ENCODE assay signal across 30 cellular contexts in genomic region chr3:170790591-170790990, GRCh38.
"Had no signal": no experiment of that assay in that cellular context is flagged by ENCODE, and none has a peak within 500 bp of the region (broad histone marks: within the 10 kb centered on the region; RNA-seq: fewer than 3 reads in every experiment).

No MANE protein-coding gene starts in this region.

- H3K9me3 Mint-ChIP-seq: activated B cell treated with CpG ODN at 0.5 μM for 24 hours; activated CD4-positive, alpha-beta memory T cell treated with anti-CD3 and anti-CD28 coated beads for 36 hours; activated naive CD4-positive, alpha-beta T cell treated with anti-CD3 and anti-CD28 coated beads for 36 hours; activated naive CD4-positive, alpha-beta T cell treated with anti-CD3 and anti-CD28 coated beads, Interleukin-2, amount 50 U/mL, for 24 hours; activated naive CD8-positive, alpha-beta T cell treated with anti-CD3 and anti-CD28 coated beads for 36 hours; activated naive CD8-positive, alpha-beta T cell treated with anti-CD3 and anti-CD28 coated beads, Interleukin-2, amount 50 U/mL, for 24 hours; activated T-helper 1 cell treated with anti-CD3 and anti-CD28 coated beads, Interleukin-12 subunit alpha, Interleukin-12 subunit beta, Interleukin-2, Interleukin-4 antibody, amounts not matched to agents 30 ng/mL and 10 ng/mL and 1 ng/mL, durations not matched to agents 14 hours and 24 hours and 36 hours; activated T-helper 2 cell treated with anti-CD3 and anti-CD28 coated beads, Interferon-gamma antibody, Interleukin-2, Interleukin-4, amounts not matched to agents 10 μg/mL and 5 μg/mL and 100 μg/mL, durations not matched to agents 14 hours and 24 hours and 36 hours; T-helper 2 cell treated with Interferon-gamma antibody and Interleukin-4, amounts not matched to agents 5 μg/mL and 100 μg/mL, for 36 hours had no signal

- H3K4me3 Mint-ChIP-seq: activated B cell treated with CpG ODN at 0.5 μM for 24 hours; activated CD4-positive, alpha-beta memory T cell treated with anti-CD3 and anti-CD28 coated beads for 36 hours; activated CD8-positive, alpha-beta memory T cell treated with anti-CD3 and anti-CD28 coated beads, Interleukin-2, amount 10 ng/mL, durations not matched to agents 7 days and 5 days; activated CD8-positive, alpha-beta T cell treated with anti-CD3 and anti-CD28 coated beads, Interleukin-2, amount 10 ng/mL, durations not matched to agents 7 days and 5 days; activated naive CD4-positive, alpha-beta T cell treated with anti-CD3 and anti-CD28 coated beads for 36 hours; activated naive CD4-positive, alpha-beta T cell treated with anti-CD3 and anti-CD28 coated beads, Interleukin-2, amount 50 U/mL, for 24 hours; activated naive CD8-positive, alpha-beta T cell treated with anti-CD3 and anti-CD28 coated beads for 36 hours; activated naive CD8-positive, alpha-beta T cell treated with anti-CD3 and anti-CD28 coated beads, Interleukin-2, amount 50 U/mL, for 24 hours; activated T-helper 1 cell treated with anti-CD3 and anti-CD28 coated beads, Interleukin-12 subunit alpha, Interleukin-12 subunit beta, Interleukin-2, Interleukin-4 antibody, amounts not matched to agents 30 ng/mL and 10 ng/mL and 1 ng/mL, durations not matched to agents 14 hours and 24 hours and 36 hours; T-helper 17 cell; T-helper 2 cell treated with Interferon-gamma antibody and Interleukin-4, amounts not matched to agents 5 μg/mL and 100 μg/mL, for 36 hours had no signal

- H3K9me3 ChIP-seq: adrenal gland, body of pancreas had no signal

- H3K4me1 Mint-ChIP-seq: activated B cell treated with CpG ODN at 0.5 μM for 24 hours; activated CD8-positive, alpha-beta memory T cell treated with anti-CD3 and anti-CD28 coated beads, Interleukin-2, amount 10 ng/mL, durations not matched to agents 7 days and 5 days; activated naive CD4-positive, alpha-beta T cell treated with anti-CD3 and anti-CD28 coated beads, Interleukin-2, amount 50 U/mL, for 24 hours; activated naive CD8-positive, alpha-beta T cell treated with anti-CD3 and anti-CD28 coated beads for 36 hours; activated naive CD8-positive, alpha-beta T cell treated with anti-CD3 and anti-CD28 coated beads, Interleukin-2, amount 50 U/mL, for 24 hours; T-helper 17 cell had no signal

- H3K4me3 ChIP-seq: adrenal gland, body of pancreas had no signal

- H3K27me3 ChIP-seq: adrenal gland, body of pancreas had no signal

- H3K36me3 Mint-ChIP-seq: activated CD4-positive, alpha-beta memory T cell treated with anti-CD3 and anti-CD28 coated beads for 36 hours; activated CD8-positive, alpha-beta memory T cell treated with anti-CD3 and anti-CD28 coated beads, Interleukin-2, amount 10 ng/mL, durations not matched to agents 7 days and 5 days; activated naive CD4-positive, alpha-beta T cell treated with anti-CD3 and anti-CD28 coated beads, Interleukin-2, amount 50 U/mL, for 24 hours; activated naive CD8-positive, alpha-beta T cell treated with anti-CD3 and anti-CD28 coated beads for 36 hours had no signal

- ATAC-seq: activated CD4-positive, CD25-positive, alpha-beta regulatory T cell treated with anti-CD3 and anti-CD28 coated beads, Interleukin-2, amount 50 U/mL, for 24 hours; activated CD8-positive, alpha-beta memory T cell treated with anti-CD3 and anti-CD28 coated beads, Interleukin-2, amount 10 ng/mL, durations not matched to agents 7 days and 5 days; activated CD8-positive, alpha-beta T cell treated with anti-CD3 and anti-CD28 coated beads, Interleukin-2, amount 10 ng/mL, durations not matched to agents 7 days and 5 days; activated naive CD8-positive, alpha-beta T cell treated with anti-CD3 and anti-CD28 coated beads, Interleukin-2, amount 50 U/mL, for 24 hours; body of pancreas; esophagus mucosa; T-helper 17 cell had no signal

- DNase-seq: activated B cell treated with CpG ODN at 0.5 μM for 24 hours; activated CD4-positive, alpha-beta memory T cell treated with anti-CD3 and anti-CD28 coated beads for 36 hours; activated CD4-positive, alpha-beta T cell treated with anti-CD3 and anti-CD28 coated beads for 48 hours; activated CD4-positive, alpha-beta T cell treated with anti-CD3 and anti-CD28 coated beads, Interleukin-2, amount 50 U/mL, for 1 hour; activated CD8-positive, alpha-beta memory T cell treated with anti-CD3 and anti-CD28 coated beads, Interleukin-2, amount 10 ng/mL, durations not matched to agents 7 days and 5 days; activated CD8-positive, alpha-beta memory T cell treated with anti-CD3 and anti-CD28 coated beads, Interleukin-2, amount 50 U/mL, for 4 hours; activated CD8-positive, alpha-beta T cell treated with anti-CD3 and anti-CD28 coated beads, Interleukin-2, amount 10 ng/mL, durations not matched to agents 7 days and 5 days; activated effector memory CD4-positive, alpha-beta T cell treated with anti-CD3 and anti-CD28 coated beads, Interleukin-2, amount 50 U/mL, for 16 hours; activated naive CD4-positive, alpha-beta T cell treated with anti-CD3 and anti-CD28 coated beads for 36 hours; activated naive CD8-positive, alpha-beta T cell treated with anti-CD3 and anti-CD28 coated beads for 36 hours; activated naive CD8-positive, alpha-beta T cell treated with anti-CD3 and anti-CD28 coated beads, Interleukin-2, amount 50 U/mL, for 24 hours; activated T-cell treated with anti-CD3 and anti-CD28 coated beads, Interleukin-2, amount 50 U/mL, for 1 hour; activated T-cell treated with anti-CD3 and anti-CD28 coated beads, Interleukin-2, amount 50 U/mL, for 48 hours; adrenal gland; amygdala; aorta; body of pancreas; caudate nucleus; effector CD8-positive, alpha-beta T cell; head of caudate nucleus; T-helper 1 cell; T-helper 17 cell; T1000; WERI-Rb-1 had no signal

- H3K36me3 ChIP-seq: adrenal gland, WERI-Rb-1 had no signal

- H3K27ac Mint-ChIP-seq: activated B cell treated with CpG ODN at 0.5 μM for 24 hours; activated CD4-positive, alpha-beta memory T cell treated with anti-CD3 and anti-CD28 coated beads for 36 hours; activated CD8-positive, alpha-beta memory T cell treated with anti-CD3 and anti-CD28 coated beads, Interleukin-2, amount 10 ng/mL, durations not matched to agents 7 days and 5 days; activated CD8-positive, alpha-beta T cell treated with anti-CD3 and anti-CD28 coated beads, Interleukin-2, amount 10 ng/mL, durations not matched to agents 7 days and 5 days; activated naive CD4-positive, alpha-beta T cell treated with anti-CD3 and anti-CD28 coated beads for 36 hours; activated naive CD4-positive, alpha-beta T cell treated with anti-CD3 and anti-CD28 coated beads, Interleukin-2, amount 50 U/mL, for 24 hours; activated naive CD8-positive, alpha-beta T cell treated with anti-CD3 and anti-CD28 coated beads for 36 hours; activated naive CD8-positive, alpha-beta T cell treated with anti-CD3 and anti-CD28 coated beads, Interleukin-2, amount 50 U/mL, for 24 hours; activated T-helper 1 cell treated with anti-CD3 and anti-CD28 coated beads, Interleukin-12 subunit alpha, Interleukin-12 subunit beta, Interleukin-2, Interleukin-4 antibody, amounts not matched to agents 30 ng/mL and 10 ng/mL and 1 ng/mL, durations not matched to agents 14 hours and 24 hours and 36 hours; activated T-helper 2 cell treated with anti-CD3 and anti-CD28 coated beads, Interferon-gamma antibody, Interleukin-2, Interleukin-4, amounts not matched to agents 10 μg/mL and 5 μg/mL and 100 μg/mL, durations not matched to agents 14 hours and 24 hours and 36 hours; T-helper 17 cell; T-helper 2 cell treated with Interferon-gamma antibody and Interleukin-4, amounts not matched to agents 5 μg/mL and 100 μg/mL, for 36 hours had no signal

- H3K27ac ChIP-seq: adrenal gland, body of pancreas, WERI-Rb-1 had no signal

- H3K4me1 ChIP-seq: adrenal gland, body of pancreas had no signal
